Comparison of ENCODE assay signal across 20 cellular contexts in genomic region chr22:20405931-20406685, GRCh38. TPM values are rescaled to one million over a fixed set of nuclear protein-coding genes. Genes with fewer than 3 reads are reported as not detected.
A peak's percentile ranks its signal among the peaks of the same experiment; 100 is the strongest.
DNase-seq lines count a peak whose midpoint lies in the region; ATAC-seq, FAIRE-seq and TF ChIP-seq lines count a peak whose summit lies in the region.
"Had no signal": no experiment of that assay in that cellular context is flagged by ENCODE, and none has a peak within 500 bp of the region (broad histone marks: within the 10 kb centered on the region; RNA-seq: fewer than 3 reads in every experiment).

No MANE protein-coding gene starts in this region.

- no peak overlapping the region for H2AFZ ChIP-seq in neuronal stem cell (ENCODE audit: low read length)
- H2AFZ ChIP-seq: GM23248 had no signal

- H3K23ac ChIP-seq in neuronal stem cell (ENCODE audit: low read depth, low read length, poor library complexity): peak overlapping the region; percentile 95

- H3K36me3 ChIP-seq in BLaER1 treated with 17β-estradiol and CSF1 and Interleukin-3, amounts not matched to agents 10 nM and 100 nM: peaks cover 37 to 75% (median 66%) of the 10 kb centered on the region in 11 experiments
- H3K36me3 ChIP-seq in kidney (ENCODE audit: control insufficient read depth in 1 of 2, insufficient read depth in 2 of 2, low read length in 2 of 2): peaks cover 6 to 18% of the 10 kb centered on the region in 2 donors
- H3K36me3 ChIP-seq in neuronal stem cell (replicated peaks in 1 of 2; ENCODE audit: control insufficient read depth in 2 of 2, insufficient read depth in 2 of 2, low read length in 2 of 2): peaks cover 34 to 75% of the 10 kb centered on the region in 2 donors
- peaks cover 23% of the 10 kb centered on the region for H3K36me3 ChIP-seq in effector memory CD4-positive, alpha-beta T cell (ENCODE audit: control insufficient read depth, insufficient read depth, low read length)

- no peak overlapping the region for H4K91ac ChIP-seq in neuronal stem cell (ENCODE audit: low read depth, low read length, poor library complexity)

- DNase-seq in kidney (peak; percentile 70), neuronal stem cell (ENCODE audit: low spot score) (no peak), amniotic stem cell (lab: John Stamatoyannopoulos, UW) (no peak), pons (ENCODE audit: low spot score) (no peak)
- DNase-seq in effector memory CD4-positive, alpha-beta T cell: no peak
- DNase-seq: DND-41, GM23248, KBM-7, NCI-H1105 treated with DMSO at 0.1 percent for 48 hours, NCI-H1694, NCI-H510A, NCI-H774, OCI-M1, SHP77 had no signal

- no peak overlapping the region for H2BK5ac ChIP-seq in neuronal stem cell (ENCODE audit: low read length)

- H3K27me3 ChIP-seq in BLaER1 treated with 17β-estradiol and CSF1 and Interleukin-3, amounts not matched to agents 10 nM and 100 nM: no peaks in the 10 kb centered on the region
- H3K27me3 ChIP-seq in neuronal stem cell (ENCODE audit: control insufficient read depth in 3 of 3, insufficient read depth in 3 of 3, low read depth in 1 of 3, low read length in 3 of 3): no peaks in the 10 kb centered on the region
- no peaks in the 10 kb centered on the region for H3K27me3 ChIP-seq in effector memory CD4-positive, alpha-beta T cell (replicated peaks; ENCODE audit: control insufficient read depth, insufficient read depth, low read length, poor library complexity, severe bottlenecking)

- FAIRE-seq in kidney (lab: Jason Lieb, UNC): no peak
- FAIRE-seq: G401.6 had no signal

- peaks cover 0 to 54% (median 35%) of the 10 kb centered on the region in 11 experiments; a peak in 17 of 22 replicates for H4K20me1 ChIP-seq in BLaER1 treated with 17β-estradiol and CSF1 and Interleukin-3, amounts not matched to agents 10 nM and 100 nM

- no peaks in the 10 kb centered on the region for H3K9me3 ChIP-seq in BLaER1 treated with 17β-estradiol and CSF1 and Interleukin-3, amounts not matched to agents 10 nM and 100 nM (replicated peaks in 1 of 11)
- H3K9me3 ChIP-seq in kidney (ENCODE audit: control insufficient read depth in 1 of 2, low read length in 2 of 2) (no peaks in the 10 kb centered on the region), neuronal stem cell (replicated peaks in 1 of 2; ENCODE audit: control insufficient read depth in 2 of 2, insufficient read depth in 1 of 2, low read depth in 1 of 2, low read length in 2 of 2) (no peaks in the 10 kb centered on the region)
- no peaks in the 10 kb centered on the region for H3K9me3 ChIP-seq in effector memory CD4-positive, alpha-beta T cell (ENCODE audit: control insufficient read depth, low read length)

- peak overlapping the region; percentile 73 for H2BK12ac ChIP-seq in neuronal stem cell (ENCODE audit: low read length)

- H3K4me1 ChIP-seq in BLaER1 treated with 17β-estradiol and CSF1 and Interleukin-3, amounts not matched to agents 10 nM and 100 nM: peaks cover 0 to 28% (median 21%) of the 10 kb centered on the region in 10 experiments; a peak in 14 of 20 replicates
- H3K4me1 ChIP-seq in kidney (ENCODE audit: control insufficient read depth in 1 of 2, insufficient read depth in 1 of 2, low read depth in 1 of 2, low read length in 2 of 2) (peaks cover 0 to 2% of the 10 kb centered on the region in 2 donors), neuronal stem cell (ENCODE audit: control insufficient read depth in 2 of 2, insufficient read depth in 1 of 2, low read depth in 1 of 2, low read length in 2 of 2) (no peaks in the 10 kb centered on the region)
- H3K4me1 ChIP-seq in effector memory CD4-positive, alpha-beta T cell (ENCODE audit: control insufficient read depth, insufficient read depth, low read length, poor library complexity, severe bottlenecking): no peaks in the 10 kb centered on the region

- 0 out of 22 replicates have a peak overlapping the region, but pooled peaks of 1 of the 11 experiments have one; percentile 19 for H3K9ac ChIP-seq in BLaER1 treated with 17β-estradiol and CSF1 and Interleukin-3, amounts not matched to agents 10 nM and 100 nM
- no peak overlapping the region for H3K9ac ChIP-seq in kidney (ENCODE audit: low read length in 2 of 2)
- peak overlapping the region; percentile 44 for H3K9ac ChIP-seq in neuronal stem cell (ENCODE audit: low read depth, low read length, poor library complexity)
- H3K9ac ChIP-seq: GM23248 had no signal

- no peak overlapping the region for H3K4ac ChIP-seq in neuronal stem cell (ENCODE audit: low read length)

- TF ChIP-seq CTCF in GM12873 (IDR thresholded peaks at IDR 0.05; ENCODE audit: insufficient read depth, low read depth, low read length, missing control alignments) (peak; percentile 42), kidney (IDR thresholded peaks at IDR 0.05; ENCODE audit: borderline replicate concordance, extremely low read depth, insufficient read depth) (no peak)

- H3K14ac ChIP-seq in neuronal stem cell (ENCODE audit: low read length): peak overlapping the region; percentile 56

- peaks cover 14% of the 10 kb centered on the region for H3K79me1 ChIP-seq in neuronal stem cell (ENCODE audit: low read depth, low read length)

- H3K18ac ChIP-seq in neuronal stem cell (ENCODE audit: low read length): no peak overlapping the region

- H3K4me2 ChIP-seq in BLaER1 treated with 17β-estradiol and CSF1 and Interleukin-3, amounts not matched to agents 10 nM and 100 nM: peak overlapping the region in 7 of 11 experiments; percentile 42 to 60 (median 55); a peak in 14 of 22 replicates
- H3K4me2 ChIP-seq in neuronal stem cell (ENCODE audit: insufficient read depth, low read length, poor library complexity, severe bottlenecking): no peak overlapping the region

- WGBS in neuronal stem cell (ENCODE audit: extremely low coverage in 2 of 2, insufficient read length in 2 of 2, insufficient replicate concordance in 1 of 2), 2 donors: no CpG with 5 or more reads among the region's 62 CpGs

- ATAC-seq in GM21576 (IDR thresholded peaks at IDR 0.05; ENCODE audit: unreplicated experiment): no peak

- H3K27ac ChIP-seq in BLaER1 treated with 17β-estradiol and CSF1 and Interleukin-3, amounts not matched to agents 10 nM and 100 nM: no peak overlapping the region
- no peak overlapping the region for H3K27ac ChIP-seq in kidney (ENCODE audit: low read depth in 2 of 2, low read length in 2 of 2)
- no peak overlapping the region for H3K27ac ChIP-seq in neuronal stem cell (replicated peaks; ENCODE audit: low read length)
- no peak overlapping the region for H3K27ac ChIP-seq in effector memory CD4-positive, alpha-beta T cell (ENCODE audit: insufficient read depth, low read length, poor library complexity, severe bottlenecking)
- H3K27ac ChIP-seq: C4-2B, GM23248, SK-N-MC had no signal

- H2BK120ac ChIP-seq in neuronal stem cell (ENCODE audit: low read depth, low read length): peak overlapping the region; percentile 47

- no peak overlapping the region for H2AK5ac ChIP-seq in neuronal stem cell (ENCODE audit: low read depth, low read length)

- intact Hi-C loops in kidney (cut with DNase I): no loop called here

- H2BK15ac ChIP-seq in neuronal stem cell (ENCODE audit: low read length): no peak overlapping the region

- H3K4me3 ChIP-seq in BLaER1 treated with 17β-estradiol and CSF1 and Interleukin-3, amounts not matched to agents 10 nM and 100 nM: no peak overlapping the region
- no peak overlapping the region for H3K4me3 ChIP-seq in kidney (ENCODE audit: low read length in 2 of 2)
- H3K4me3 ChIP-seq in neuronal stem cell (ENCODE audit: low read length in 2 of 2): no peak overlapping the region
- H3K4me3 ChIP-seq in effector memory CD4-positive, alpha-beta T cell (ENCODE audit: insufficient read depth, low read depth, low read length, poor library complexity, severe bottlenecking): no peak overlapping the region
- H3K4me3 ChIP-seq: GM23248, SK-N-MC had no signal

- H4K8ac ChIP-seq in neuronal stem cell (ENCODE audit: low read depth, low read length): no peak overlapping the region

RNA-seq across cellular contexts. Expression of gene ZNF74, which starts 12.2 kb away (rescaled TPM):
- total RNA-seq in kidney: 6.5 TPM
- 3.7 TPM for polyA plus RNA-seq in kidney (ENCODE audit: insufficient read depth, low read depth, low replicate concordance)
- polyA plus RNA-seq in neuronal stem cell (2013, experiment 1 of 2): 20.1 TPM
- 20.2 TPM for polyA plus RNA-seq in neuronal stem cell (2013, experiment 2 of 2)

RNA-seq across cellular contexts. Expression of gene SCARF2, which starts 31.5 kb away (rescaled TPM):
- 12.3 TPM for total RNA-seq in kidney
- polyA plus RNA-seq in kidney (ENCODE audit: insufficient read depth, low read depth, low replicate concordance): 5.0 TPM
- 3.7 TPM for polyA plus RNA-seq in neuronal stem cell (2013, experiment 1 of 2)
- 2.8 TPM for polyA plus RNA-seq in neuronal stem cell (2013, experiment 2 of 2)
